In genomic region chr11:78078218-78079167, GRCh38 we compare ENCODE assay signal across 8 cellular contexts. TPM values are rescaled to one million over a fixed set of nuclear protein-coding genes. Genes with fewer than 3 reads are reported as not detected.
DNase-seq lines count a peak whose midpoint lies in the region; ATAC-seq and TF ChIP-seq lines count a peak whose summit lies in the region.
"Had no signal": no experiment of that assay in that cellular context is flagged by ENCODE, and none has a peak within 500 bp of the region (broad histone marks: within the 10 kb centered on the region; RNA-seq: fewer than 3 reads in every experiment).

No MANE protein-coding gene starts in this region.

- peak overlapping the region; percentile 98 for H3K4me3 ChIP-seq in HUES48 (ENCODE audit: low read depth, low read length)
- peak overlapping the region; percentile 66 for H3K4me3 ChIP-seq in WERI-Rb-1 (ENCODE audit: low read depth, low read length)
- peak overlapping the region; percentile 99 for H3K4me3 ChIP-seq in iPS-11a (ENCODE audit: low read depth, low read length)

- no peak for ATAC-seq in stimulated activated naive B cell treated with anti-CD40 and anti-IgM and Interleukin-4, amounts not matched to agents 10 μg/mL and 1 μg/mL and 100 μg/mL, for 72 hours (replicated peaks)
- ATAC-seq in HG03045 (IDR thresholded peaks at IDR 0.05; ENCODE audit: unreplicated experiment) = no peak
- no peak for ATAC-seq in HG03442 (IDR thresholded peaks at IDR 0.05; ENCODE audit: unreplicated experiment)

- no peaks in the 10 kb centered on the region; the same call in 1 of the 2 replicates for H3K4me1 ChIP-seq in HUES48 (ENCODE audit: control insufficient read depth, insufficient read depth, low read length)

- no peaks in the 10 kb centered on the region for H3K9me3 Mint-ChIP-seq in stimulated activated naive B cell treated with anti-CD40 and anti-IgM and Interleukin-4, amounts not matched to agents 10 μg/mL and 1 μg/mL and 100 μg/mL, for 72 hours

- H3K27ac Mint-ChIP-seq in stimulated activated naive B cell treated with anti-CD40 and anti-IgM and Interleukin-4, amounts not matched to agents 10 μg/mL and 1 μg/mL and 100 μg/mL, for 72 hours = peak overlapping the region; percentile 90

- H3K36me3 ChIP-seq in HUES48 (ENCODE audit: control insufficient read depth, insufficient read depth, low read length) (peaks cover 10% of the 10 kb centered on the region), WERI-Rb-1 (peaks cover 38% of the 10 kb centered on the region)

- H3K27ac ChIP-seq in HUES48 (ENCODE audit: low read depth, low read length) = no peak overlapping the region
- peak overlapping the region; percentile 90; the same call in 1 of the 2 replicates for H3K27ac ChIP-seq in WERI-Rb-1

- peaks cover 23 to 51% of the 10 kb centered on the region in 2 donors for H3K4me1 Mint-ChIP-seq in stimulated activated naive B cell treated with anti-CD40 and anti-IgM and Interleukin-4, amounts not matched to agents 10 μg/mL and 1 μg/mL and 100 μg/mL, for 72 hours

- H3K36me3 Mint-ChIP-seq in stimulated activated naive B cell treated with anti-CD40 and anti-IgM and Interleukin-4, amounts not matched to agents 10 μg/mL and 1 μg/mL and 100 μg/mL, for 72 hours = peaks cover 12 to 16% of the 10 kb centered on the region in 2 donors

- H3K27me3 ChIP-seq in HUES48 (ENCODE audit: control insufficient read depth, insufficient read depth, low read length) (no peaks in the 10 kb centered on the region), WERI-Rb-1 (ENCODE audit: insufficient read depth, low read depth, severe bottlenecking) (no peaks in the 10 kb centered on the region)

- DNase-seq in WERI-Rb-1 = no peak
- no peak for DNase-seq in stimulated activated naive B cell treated with anti-CD40 and anti-IgM and Interleukin-4, amounts not matched to agents 10 μg/mL and 1 μg/mL and 100 μg/mL, for 72 hours
- no peak for DNase-seq in ureter (ENCODE audit: low spot score)
- DNase-seq: SHP77 treated with DMSO at 0.1 percent for 48 hours had no signal

- peak overlapping the region; percentile 92 for H3K9ac ChIP-seq in HUES48 (ENCODE audit: low read depth, low read length)

- no peaks in the 10 kb centered on the region for H3K27me3 Mint-ChIP-seq in stimulated activated naive B cell treated with anti-CD40 and anti-IgM and Interleukin-4, amounts not matched to agents 10 μg/mL and 1 μg/mL and 100 μg/mL, for 72 hours

- no peak for TF ChIP-seq CTCF in WERI-Rb-1 (IDR thresholded peaks at IDR 0.05; ENCODE audit: low read depth, low read length)

- peak overlapping the region; percentile 90 to 91 for H3K4me3 Mint-ChIP-seq in stimulated activated naive B cell treated with anti-CD40 and anti-IgM and Interleukin-4, amounts not matched to agents 10 μg/mL and 1 μg/mL and 100 μg/mL, for 72 hours

- H3K9me3 ChIP-seq in HUES48 (ENCODE audit: control insufficient read depth, insufficient read depth, low read length) (no peaks in the 10 kb centered on the region), WERI-Rb-1 (ENCODE audit: severe bottlenecking) (no peaks in the 10 kb centered on the region)

RNA-seq across cellular contexts. Expression of gene NDUFC2, which starts 1.2 kb away (rescaled TPM):
- 146 TPM for total RNA-seq in ureter

RNA-seq across cellular contexts. Expression of gene THRSP, which starts 14.8 kb away (rescaled TPM):
- total RNA-seq in ureter = not detected

RNA-seq across cellular contexts. Expression of gene KCTD14, which starts 55.4 kb away (rescaled TPM):
- total RNA-seq in ureter = 7.6 TPM
